ENCODE assay signal across 4 cellular contexts in the genomic region with DNA sequence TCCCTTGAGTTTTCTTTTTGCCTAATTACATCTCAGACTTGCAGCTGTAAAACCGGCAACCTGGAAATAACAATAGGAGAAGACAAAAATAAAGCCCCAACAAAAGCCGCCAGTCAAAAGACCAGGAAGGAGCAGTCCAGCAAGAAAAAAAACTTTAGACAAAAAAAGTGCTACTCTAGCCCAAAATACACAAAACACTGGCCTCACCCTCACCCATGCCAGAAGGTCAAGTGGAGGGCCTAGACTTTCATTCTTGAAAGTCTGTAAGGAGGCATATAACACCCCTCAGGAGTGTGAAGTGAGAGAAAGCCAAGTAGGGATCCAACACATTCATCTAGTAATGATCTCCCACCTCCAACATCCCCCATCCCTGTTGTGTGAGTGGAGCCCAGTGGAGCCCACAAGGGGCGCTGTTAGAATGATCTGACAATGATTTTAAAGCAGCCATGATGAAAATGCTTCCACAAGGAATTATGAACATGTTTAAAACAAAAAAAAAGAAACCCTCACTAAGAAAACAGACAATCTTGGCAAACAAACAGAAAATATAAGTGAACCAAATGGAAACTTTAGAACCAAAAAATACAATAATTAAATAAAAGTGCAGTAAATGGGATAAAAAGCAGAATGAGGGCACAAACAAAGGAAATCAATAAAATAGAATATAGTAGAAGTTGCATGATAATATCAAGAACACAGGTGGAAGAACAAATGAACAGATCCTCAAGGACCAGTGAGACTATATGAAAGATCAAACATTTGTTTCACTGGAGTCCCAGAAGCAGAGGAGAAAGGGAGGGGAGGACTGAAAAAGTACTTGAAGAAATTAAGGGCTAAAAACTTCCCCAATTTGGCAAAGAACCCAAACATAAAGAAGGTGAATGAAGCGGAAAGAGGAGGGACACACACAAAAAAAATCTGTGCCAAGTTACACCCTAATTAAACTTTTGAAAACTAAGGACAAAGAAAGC.
A peak's percentile ranks its signal among the peaks of the same experiment; 100 is the strongest.
TF ChIP-seq lines count a peak whose summit lies in the region.

No MANE protein-coding gene starts in this region.

TF ChIP-seq in SK-N-SH, 30 proteins besides CTCF, POLR2A, EP300 and RAD21 (continues in another document):
- TF ChIP-seq ELF1 (IDR thresholded peaks at IDR 0.05) (no peak), FOXJ3 (CRISPR knock-in tag; IDR thresholded peaks at IDR 0.05) (no peak), GATA2 (CRISPR knock-in tag; IDR thresholded peaks at IDR 0.05) (no peak), CHD2 (IDR thresholded peaks at IDR 0.05; ENCODE audit: low read length, partially characterized antibody) (no peak), MEF2A (IDR thresholded peaks at IDR 0.05; ENCODE audit: borderline replicate concordance, low read depth) (no peak), RFX5 (IDR thresholded peaks at IDR 0.05; ENCODE audit: low read length) (no peak), SMC3 (IDR thresholded peaks at IDR 0.05; ENCODE audit: low read depth, low read length) (no peak), FOSL2 (IDR thresholded peaks at IDR 0.05; ENCODE audit: borderline replicate concordance, low read depth) (no peak), NRF1 (IDR thresholded peaks at IDR 0.05; ENCODE audit: low read depth, low read length) (no peak)
- TF ChIP-seq, protein P1, sequence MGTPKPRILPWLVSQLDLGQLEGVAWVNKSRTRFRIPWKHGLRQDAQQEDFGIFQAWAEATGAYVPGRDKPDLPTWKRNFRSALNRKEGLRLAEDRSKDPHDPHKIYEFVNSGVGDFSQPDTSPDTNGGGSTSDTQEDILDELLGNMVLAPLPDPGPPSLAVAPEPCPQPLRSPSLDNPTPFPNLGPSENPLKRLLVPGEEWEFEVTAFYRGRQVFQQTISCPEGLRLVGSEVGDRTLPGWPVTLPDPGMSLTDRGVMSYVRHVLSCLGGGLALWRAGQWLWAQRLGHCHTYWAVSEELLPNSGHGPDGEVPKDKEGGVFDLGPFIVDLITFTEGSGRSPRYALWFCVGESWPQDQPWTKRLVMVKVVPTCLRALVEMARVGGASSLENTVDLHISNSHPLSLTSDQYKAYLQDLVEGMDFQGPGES (IDR thresholded peaks at IDR 0.05; ENCODE audit: low read depth, low read length): no peak
- TF ChIP-seq, protein P2, sequence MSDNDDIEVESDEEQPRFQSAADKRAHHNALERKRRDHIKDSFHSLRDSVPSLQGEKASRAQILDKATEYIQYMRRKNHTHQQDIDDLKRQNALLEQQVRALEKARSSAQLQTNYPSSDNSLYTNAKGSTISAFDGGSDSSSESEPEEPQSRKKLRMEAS (IDR thresholded peaks at IDR 0.05; ENCODE audit: low read depth): no peak
- TF ChIP-seq, protein P3, sequence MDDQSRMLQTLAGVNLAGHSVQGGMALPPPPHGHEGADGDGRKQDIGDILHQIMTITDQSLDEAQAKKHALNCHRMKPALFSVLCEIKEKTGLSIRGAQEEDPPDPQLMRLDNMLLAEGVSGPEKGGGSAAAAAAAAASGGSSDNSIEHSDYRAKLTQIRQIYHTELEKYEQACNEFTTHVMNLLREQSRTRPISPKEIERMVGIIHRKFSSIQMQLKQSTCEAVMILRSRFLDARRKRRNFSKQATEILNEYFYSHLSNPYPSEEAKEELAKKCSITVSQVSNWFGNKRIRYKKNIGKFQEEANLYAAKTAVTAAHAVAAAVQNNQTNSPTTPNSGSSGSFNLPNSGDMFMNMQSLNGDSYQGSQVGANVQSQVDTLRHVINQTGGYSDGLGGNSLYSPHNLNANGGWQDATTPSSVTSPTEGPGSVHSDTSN (IDR thresholded peaks at IDR 0.05): no peak

TF ChIP-seq in SK-N-SH treated with all-trans-retinoic acid at 6 μM for 48 hours, 23 proteins besides CTCF, POLR2A, EP300 and RAD21:
- TF ChIP-seq ARNTL (CRISPR knock-in tag; IDR thresholded peaks at IDR 0.05; ENCODE audit: borderline replicate concordance, low read depth) (no peak), ESRRG (CRISPR knock-in tag; IDR thresholded peaks at IDR 0.05) (no peak), TCF4 (CRISPR knock-in tag; IDR thresholded peaks at IDR 0.05; ENCODE audit: borderline replicate concordance) (no peak), ZNF70 (CRISPR knock-in tag; IDR thresholded peaks at IDR 0.05) (no peak), ZNF565 (CRISPR knock-in tag; conservative IDR thresholded peaks at IDR 0.05; ENCODE audit: low read depth) (no peak), SNAI2 (CRISPR knock-in tag; IDR thresholded peaks at IDR 0.05) (no peak), ZFP30 (CRISPR knock-in tag; IDR thresholded peaks at IDR 0.05) (no peak), PPARA (CRISPR knock-in tag; IDR thresholded peaks at IDR 0.05; ENCODE audit: borderline replicate concordance) (no peak), OSR1 (CRISPR knock-in tag; IDR thresholded peaks at IDR 0.05) (no peak), GLIS3 (CRISPR knock-in tag; IDR thresholded peaks at IDR 0.05) (no peak)
- TF ChIP-seq, protein P4, sequence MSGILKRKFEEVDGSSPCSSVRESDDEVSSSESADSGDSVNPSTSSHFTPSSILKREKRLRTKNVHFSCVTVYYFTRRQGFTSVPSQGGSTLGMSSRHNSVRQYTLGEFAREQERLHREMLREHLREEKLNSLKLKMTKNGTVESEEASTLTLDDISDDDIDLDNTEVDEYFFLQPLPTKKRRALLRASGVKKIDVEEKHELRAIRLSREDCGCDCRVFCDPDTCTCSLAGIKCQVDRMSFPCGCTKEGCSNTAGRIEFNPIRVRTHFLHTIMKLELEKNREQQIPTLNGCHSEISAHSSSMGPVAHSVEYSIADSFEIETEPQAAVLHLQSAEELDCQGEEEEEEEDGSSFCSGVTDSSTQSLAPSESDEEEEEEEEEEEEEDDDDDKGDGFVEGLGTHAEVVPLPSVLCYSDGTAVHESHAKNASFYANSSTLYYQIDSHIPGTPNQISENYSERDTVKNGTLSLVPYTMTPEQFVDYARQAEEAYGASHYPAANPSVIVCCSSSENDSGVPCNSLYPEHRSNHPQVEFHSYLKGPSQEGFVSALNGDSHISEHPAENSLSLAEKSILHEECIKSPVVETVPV (CRISPR knock-in tag; IDR thresholded peaks at IDR 0.05): no peak
- TF ChIP-seq, protein P5, sequence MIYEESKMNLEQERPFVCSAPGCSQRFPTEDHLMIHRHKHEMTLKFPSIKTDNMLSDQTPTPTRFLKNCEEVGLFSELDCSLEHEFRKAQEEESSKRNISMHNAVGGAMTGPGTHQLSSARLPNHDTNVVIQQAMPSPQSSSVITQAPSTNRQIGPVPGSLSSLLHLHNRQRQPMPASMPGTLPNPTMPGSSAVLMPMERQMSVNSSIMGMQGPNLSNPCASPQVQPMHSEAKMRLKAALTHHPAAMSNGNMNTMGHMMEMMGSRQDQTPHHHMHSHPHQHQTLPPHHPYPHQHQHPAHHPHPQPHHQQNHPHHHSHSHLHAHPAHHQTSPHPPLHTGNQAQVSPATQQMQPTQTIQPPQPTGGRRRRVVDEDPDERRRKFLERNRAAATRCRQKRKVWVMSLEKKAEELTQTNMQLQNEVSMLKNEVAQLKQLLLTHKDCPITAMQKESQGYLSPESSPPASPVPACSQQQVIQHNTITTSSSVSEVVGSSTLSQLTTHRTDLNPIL (CRISPR knock-in tag; IDR thresholded peaks at IDR 0.05; ENCODE audit: low read depth): no peak

TF ChIP-seq in HEK293, 187 proteins besides CTCF, POLR2A, EP300 and RAD21:
- TF ChIP-seq ZNF248 (tag by site-specific recombination; IDR thresholded peaks at IDR 0.05) (no peak), ZNF239 (tag by site-specific recombination; IDR thresholded peaks at IDR 0.05) (no peak), SETDB1 (IDR thresholded peaks at IDR 0.05; ENCODE audit: insufficient read length, low read length) (peak; percentile 20)
- TF ChIP-seq, protein P6, sequence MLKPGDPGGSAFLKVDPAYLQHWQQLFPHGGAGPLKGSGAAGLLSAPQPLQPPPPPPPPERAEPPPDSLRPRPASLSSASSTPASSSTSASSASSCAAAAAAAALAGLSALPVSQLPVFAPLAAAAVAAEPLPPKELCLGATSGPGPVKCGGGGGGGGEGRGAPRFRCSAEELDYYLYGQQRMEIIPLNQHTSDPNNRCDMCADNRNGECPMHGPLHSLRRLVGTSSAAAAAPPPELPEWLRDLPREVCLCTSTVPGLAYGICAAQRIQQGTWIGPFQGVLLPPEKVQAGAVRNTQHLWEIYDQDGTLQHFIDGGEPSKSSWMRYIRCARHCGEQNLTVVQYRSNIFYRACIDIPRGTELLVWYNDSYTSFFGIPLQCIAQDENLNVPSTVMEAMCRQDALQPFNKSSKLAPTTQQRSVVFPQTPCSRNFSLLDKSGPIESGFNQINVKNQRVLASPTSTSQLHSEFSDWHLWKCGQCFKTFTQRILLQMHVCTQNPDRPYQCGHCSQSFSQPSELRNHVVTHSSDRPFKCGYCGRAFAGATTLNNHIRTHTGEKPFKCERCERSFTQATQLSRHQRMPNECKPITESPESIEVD (tag by site-specific recombination; IDR thresholded peaks at IDR 0.05): 0 out of 2 replicates have a peak, but pooled peaks have one; percentile 26
TF ChIP-seq in HEK293: peak in this region for 2.

TF ChIP-seq in K562, 482 proteins besides CTCF, POLR2A, EP300 and RAD21:
- no peak for TF ChIP-seq SMARCA4 (IDR thresholded peaks at IDR 0.05)
- no peak for TF ChIP-seq MAZ (CRISPR knock-in tag; conservative IDR thresholded peaks at IDR 0.05 in 1 of 2, IDR thresholded peaks at IDR 0.05 in 1 of 2)
- TF ChIP-seq RHOXF2B (CRISPR knock-in tag; conservative IDR thresholded peaks at IDR 0.05): no peak
- TF ChIP-seq FOXJ3 (CRISPR knock-in tag; IDR thresholded peaks at IDR 0.05): no peak
- no peak for TF ChIP-seq ZZZ3 (IDR thresholded peaks at IDR 0.05)
- peak in 1 of 3 experiments; percentile 26 for TF ChIP-seq YY1 (IDR thresholded peaks at IDR 0.05; ENCODE audit: borderline replicate concordance in 1 of 3, control insufficient read depth in 1 of 3, extremely low read depth in 1 of 3, insufficient read depth in 3 of 3, insufficient read length in 1 of 3, insufficient replicate concordance in 2 of 3, low read depth in 1 of 3, low read length in 2 of 3)
- TF ChIP-seq ZNF140 (CRISPR knock-in tag; IDR thresholded peaks at IDR 0.05): no peak
- no peak for TF ChIP-seq ZNF75A (CRISPR knock-in tag; IDR thresholded peaks at IDR 0.05)
- TF ChIP-seq, protein P7, sequence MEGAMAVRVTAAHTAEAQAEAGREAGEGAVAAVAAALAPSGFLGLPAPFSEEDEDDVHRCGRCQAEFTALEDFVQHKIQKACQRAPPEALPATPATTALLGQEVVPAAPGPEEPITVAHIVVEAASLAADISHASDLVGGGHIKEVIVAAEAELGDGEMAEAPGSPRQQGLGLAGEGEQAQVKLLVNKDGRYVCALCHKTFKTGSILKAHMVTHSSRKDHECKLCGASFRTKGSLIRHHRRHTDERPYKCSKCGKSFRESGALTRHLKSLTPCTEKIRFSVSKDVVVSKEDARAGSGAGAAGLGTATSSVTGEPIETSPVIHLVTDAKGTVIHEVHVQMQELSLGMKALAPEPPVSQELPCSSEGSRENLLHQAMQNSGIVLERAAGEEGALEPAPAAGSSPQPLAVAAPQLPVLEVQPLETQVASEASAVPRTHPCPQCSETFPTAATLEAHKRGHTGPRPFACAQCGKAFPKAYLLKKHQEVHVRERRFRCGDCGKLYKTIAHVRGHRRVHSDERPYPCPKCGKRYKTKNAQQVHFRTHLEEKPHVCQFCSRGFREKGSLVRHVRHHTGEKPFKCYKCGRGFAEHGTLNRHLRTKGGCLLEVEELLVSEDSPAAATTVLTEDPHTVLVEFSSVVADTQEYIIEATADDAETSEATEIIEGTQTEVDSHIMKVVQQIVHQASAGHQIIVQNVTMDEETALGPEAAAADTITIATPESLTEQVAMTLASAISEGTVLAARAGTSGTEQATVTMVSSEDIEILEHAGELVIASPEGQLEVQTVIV (CRISPR knock-in tag; IDR thresholded peaks at IDR 0.05; ENCODE audit: borderline replicate concordance): no peak
- TF ChIP-seq RBM14 (IDR thresholded peaks at IDR 0.05; ENCODE audit: borderline replicate concordance, insufficient read depth, low read depth, low read length): no peak
- TF ChIP-seq, protein P8, sequence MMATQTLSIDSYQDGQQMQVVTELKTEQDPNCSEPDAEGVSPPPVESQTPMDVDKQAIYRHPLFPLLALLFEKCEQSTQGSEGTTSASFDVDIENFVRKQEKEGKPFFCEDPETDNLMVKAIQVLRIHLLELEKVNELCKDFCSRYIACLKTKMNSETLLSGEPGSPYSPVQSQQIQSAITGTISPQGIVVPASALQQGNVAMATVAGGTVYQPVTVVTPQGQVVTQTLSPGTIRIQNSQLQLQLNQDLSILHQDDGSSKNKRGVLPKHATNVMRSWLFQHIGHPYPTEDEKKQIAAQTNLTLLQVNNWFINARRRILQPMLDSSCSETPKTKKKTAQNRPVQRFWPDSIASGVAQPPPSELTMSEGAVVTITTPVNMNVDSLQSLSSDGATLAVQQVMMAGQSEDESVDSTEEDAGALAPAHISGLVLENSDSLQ (IDR thresholded peaks at IDR 0.05): no peak
- TF ChIP-seq TAF7 (tag; IDR thresholded peaks at IDR 0.05): no peak
- TF ChIP-seq, protein P9, sequence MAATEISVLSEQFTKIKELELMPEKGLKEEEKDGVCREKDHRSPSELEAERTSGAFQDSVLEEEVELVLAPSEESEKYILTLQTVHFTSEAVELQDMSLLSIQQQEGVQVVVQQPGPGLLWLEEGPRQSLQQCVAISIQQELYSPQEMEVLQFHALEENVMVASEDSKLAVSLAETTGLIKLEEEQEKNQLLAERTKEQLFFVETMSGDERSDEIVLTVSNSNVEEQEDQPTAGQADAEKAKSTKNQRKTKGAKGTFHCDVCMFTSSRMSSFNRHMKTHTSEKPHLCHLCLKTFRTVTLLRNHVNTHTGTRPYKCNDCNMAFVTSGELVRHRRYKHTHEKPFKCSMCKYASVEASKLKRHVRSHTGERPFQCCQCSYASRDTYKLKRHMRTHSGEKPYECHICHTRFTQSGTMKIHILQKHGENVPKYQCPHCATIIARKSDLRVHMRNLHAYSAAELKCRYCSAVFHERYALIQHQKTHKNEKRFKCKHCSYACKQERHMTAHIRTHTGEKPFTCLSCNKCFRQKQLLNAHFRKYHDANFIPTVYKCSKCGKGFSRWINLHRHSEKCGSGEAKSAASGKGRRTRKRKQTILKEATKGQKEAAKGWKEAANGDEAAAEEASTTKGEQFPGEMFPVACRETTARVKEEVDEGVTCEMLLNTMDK (IDR thresholded peaks at IDR 0.05; ENCODE audit: borderline replicate concordance, insufficient read depth, low read depth, low read length, poor library complexity, severe bottlenecking): peak; percentile 42
- TF ChIP-seq, protein P10, sequence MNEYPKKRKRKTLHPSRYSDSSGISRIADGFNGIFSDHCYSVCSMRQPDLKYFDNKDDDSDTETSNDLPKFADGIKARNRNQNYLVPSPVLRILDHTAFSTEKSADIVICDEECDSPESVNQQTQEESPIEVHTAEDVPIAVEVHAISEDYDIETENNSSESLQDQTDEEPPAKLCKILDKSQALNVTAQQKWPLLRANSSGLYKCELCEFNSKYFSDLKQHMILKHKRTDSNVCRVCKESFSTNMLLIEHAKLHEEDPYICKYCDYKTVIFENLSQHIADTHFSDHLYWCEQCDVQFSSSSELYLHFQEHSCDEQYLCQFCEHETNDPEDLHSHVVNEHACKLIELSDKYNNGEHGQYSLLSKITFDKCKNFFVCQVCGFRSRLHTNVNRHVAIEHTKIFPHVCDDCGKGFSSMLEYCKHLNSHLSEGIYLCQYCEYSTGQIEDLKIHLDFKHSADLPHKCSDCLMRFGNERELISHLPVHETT (CRISPR knock-in tag; conservative IDR thresholded peaks at IDR 0.05 in 1 of 2, IDR thresholded peaks at IDR 0.05 in 1 of 2): no peak
- TF ChIP-seq, protein P11, sequence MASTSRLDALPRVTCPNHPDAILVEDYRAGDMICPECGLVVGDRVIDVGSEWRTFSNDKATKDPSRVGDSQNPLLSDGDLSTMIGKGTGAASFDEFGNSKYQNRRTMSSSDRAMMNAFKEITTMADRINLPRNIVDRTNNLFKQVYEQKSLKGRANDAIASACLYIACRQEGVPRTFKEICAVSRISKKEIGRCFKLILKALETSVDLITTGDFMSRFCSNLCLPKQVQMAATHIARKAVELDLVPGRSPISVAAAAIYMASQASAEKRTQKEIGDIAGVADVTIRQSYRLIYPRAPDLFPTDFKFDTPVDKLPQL (IDR thresholded peaks at IDR 0.05; ENCODE audit: extremely low read depth, insufficient read length): no peak
TF ChIP-seq in K562: peak in this region for 2.
